2 cellular contexts compared by ENCODE assay signal in the genomic region with DNA sequence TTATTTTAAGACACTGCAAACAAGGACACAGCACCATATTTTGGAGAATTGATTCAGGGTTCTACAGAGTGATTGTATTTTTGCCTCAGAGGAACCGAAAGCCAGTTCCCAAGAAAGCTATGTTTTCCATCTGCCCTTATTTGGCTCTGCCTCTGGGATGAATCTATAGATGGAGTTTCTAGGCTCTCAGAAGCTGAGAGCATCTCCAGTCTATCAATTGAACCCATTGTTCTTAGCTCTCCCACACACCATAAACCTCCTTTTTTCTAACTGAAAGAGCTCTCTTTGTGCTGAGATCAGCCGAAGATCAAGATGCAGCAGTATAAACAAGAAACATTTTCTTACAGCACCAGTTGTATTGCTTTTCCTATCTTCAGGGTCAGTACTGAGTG.
TF ChIP-seq lines count a peak whose summit lies in the region.

No MANE protein-coding gene starts in this region.

TF ChIP-seq in A549, 52 proteins besides CTCF, POLR2A, EP300 and RAD21:
- TF ChIP-seq, protein P1, sequence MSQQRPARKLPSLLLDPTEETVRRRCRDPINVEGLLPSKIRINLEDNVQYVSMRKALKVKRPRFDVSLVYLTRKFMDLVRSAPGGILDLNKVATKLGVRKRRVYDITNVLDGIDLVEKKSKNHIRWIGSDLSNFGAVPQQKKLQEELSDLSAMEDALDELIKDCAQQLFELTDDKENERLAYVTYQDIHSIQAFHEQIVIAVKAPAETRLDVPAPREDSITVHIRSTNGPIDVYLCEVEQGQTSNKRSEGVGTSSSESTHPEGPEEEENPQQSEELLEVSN (IDR thresholded peaks at IDR 0.05; ENCODE audit: borderline replicate concordance, low read depth) = no peak
- TF ChIP-seq MAZ (IDR thresholded peaks at IDR 0.05; ENCODE audit: borderline replicate concordance, low read depth, low read length) = no peak
- TF ChIP-seq JUNB (IDR thresholded peaks at IDR 0.05) = no peak
- TF ChIP-seq, protein P2, sequence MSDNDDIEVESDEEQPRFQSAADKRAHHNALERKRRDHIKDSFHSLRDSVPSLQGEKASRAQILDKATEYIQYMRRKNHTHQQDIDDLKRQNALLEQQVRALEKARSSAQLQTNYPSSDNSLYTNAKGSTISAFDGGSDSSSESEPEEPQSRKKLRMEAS (IDR thresholded peaks at IDR 0.05) = no peak
- TF ChIP-seq, protein P3, sequence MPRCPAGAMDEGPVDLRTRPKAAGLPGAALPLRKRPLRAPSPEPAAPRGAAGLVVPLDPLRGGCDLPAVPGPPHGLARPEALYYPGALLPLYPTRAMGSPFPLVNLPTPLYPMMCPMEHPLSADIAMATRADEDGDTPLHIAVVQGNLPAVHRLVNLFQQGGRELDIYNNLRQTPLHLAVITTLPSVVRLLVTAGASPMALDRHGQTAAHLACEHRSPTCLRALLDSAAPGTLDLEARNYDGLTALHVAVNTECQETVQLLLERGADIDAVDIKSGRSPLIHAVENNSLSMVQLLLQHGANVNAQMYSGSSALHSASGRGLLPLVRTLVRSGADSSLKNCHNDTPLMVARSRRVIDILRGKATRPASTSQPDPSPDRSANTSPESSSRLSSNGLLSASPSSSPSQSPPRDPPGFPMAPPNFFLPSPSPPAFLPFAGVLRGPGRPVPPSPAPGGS (IDR thresholded peaks at IDR 0.05) = no peak
- TF ChIP-seq HOXA7 (CRISPR knock-in tag; IDR thresholded peaks at IDR 0.05) = no peak
- no peak for TF ChIP-seq CEBPB (IDR thresholded peaks at IDR 0.05)
- no peak for TF ChIP-seq HOXB13 (CRISPR knock-in tag; IDR thresholded peaks at IDR 0.05; ENCODE audit: low read depth)
- TF ChIP-seq, protein P4, sequence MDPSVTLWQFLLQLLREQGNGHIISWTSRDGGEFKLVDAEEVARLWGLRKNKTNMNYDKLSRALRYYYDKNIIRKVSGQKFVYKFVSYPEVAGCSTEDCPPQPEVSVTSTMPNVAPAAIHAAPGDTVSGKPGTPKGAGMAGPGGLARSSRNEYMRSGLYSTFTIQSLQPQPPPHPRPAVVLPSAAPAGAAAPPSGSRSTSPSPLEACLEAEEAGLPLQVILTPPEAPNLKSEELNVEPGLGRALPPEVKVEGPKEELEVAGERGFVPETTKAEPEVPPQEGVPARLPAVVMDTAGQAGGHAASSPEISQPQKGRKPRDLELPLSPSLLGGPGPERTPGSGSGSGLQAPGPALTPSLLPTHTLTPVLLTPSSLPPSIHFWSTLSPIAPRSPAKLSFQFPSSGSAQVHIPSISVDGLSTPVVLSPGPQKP (IDR thresholded peaks at IDR 0.05; ENCODE audit: low read depth, low read length) = no peak
- no peak for TF ChIP-seq GATA3 (IDR thresholded peaks at IDR 0.05; ENCODE audit: borderline replicate concordance)
- TF ChIP-seq RNF2 (IDR thresholded peaks at IDR 0.05; ENCODE audit: borderline replicate concordance, low read depth) = no peak
- TF ChIP-seq PHF8 (IDR thresholded peaks at IDR 0.05; ENCODE audit: borderline replicate concordance, low read depth) = no peak
- no peak for TF ChIP-seq EHMT2 (IDR thresholded peaks at IDR 0.05; ENCODE audit: low read depth)
- no peak for TF ChIP-seq POLR2AphosphoS2 (conservative IDR thresholded peaks at IDR 0.05; ENCODE audit: low read length)

TF ChIP-seq in IMR-90, 13 proteins besides CTCF, POLR2A, EP300 and RAD21:
- TF ChIP-seq SMC3 (IDR thresholded peaks at IDR 0.05; ENCODE audit: low read depth, low read length) = no peak
